1 cellular context compared by ENCODE assay signal in the genomic region with DNA sequence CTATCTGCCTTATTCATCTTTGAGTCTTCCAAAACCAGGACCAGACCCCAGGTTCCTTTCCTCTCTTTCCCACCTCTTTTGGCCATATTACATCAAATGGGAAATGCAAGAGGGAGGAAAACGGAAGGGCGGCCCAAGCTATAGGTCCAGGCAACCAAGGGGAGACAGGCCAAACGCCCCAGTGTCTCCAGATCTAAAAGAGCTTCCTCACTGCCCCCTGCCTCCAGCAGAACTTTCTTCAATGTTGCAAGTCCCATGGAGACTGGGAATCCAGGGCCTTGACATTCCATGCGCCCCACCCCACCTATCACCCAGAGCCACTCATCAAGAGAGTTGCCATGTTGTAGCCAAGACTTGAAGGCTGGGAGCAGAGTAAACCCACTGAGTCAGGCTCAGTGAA.
TF ChIP-seq lines count a peak whose summit lies in the region.

No MANE protein-coding gene starts in this region.

TF ChIP-seq in IMR-90, 13 proteins besides CTCF, POLR2A, EP300 and RAD21:
- TF ChIP-seq FOS (IDR thresholded peaks at IDR 0.05; ENCODE audit: low read depth, low read length) (no peak), MAZ (IDR thresholded peaks at IDR 0.05; ENCODE audit: borderline replicate concordance, low read depth, low read length) (no peak), BHLHE40 (IDR thresholded peaks at IDR 0.05; ENCODE audit: low read depth, low read length) (no peak), SMC3 (IDR thresholded peaks at IDR 0.05; ENCODE audit: low read depth, low read length) (no peak), RFX5 (IDR thresholded peaks at IDR 0.05; ENCODE audit: low read depth, low read length) (no peak), RCOR1 (IDR thresholded peaks at IDR 0.05; ENCODE audit: insufficient replicate concordance, low read length) (no peak), CEBPB (IDR thresholded peaks at IDR 0.05; ENCODE audit: low read depth, low read length) (no peak), CHD1 (IDR thresholded peaks at IDR 0.05; ENCODE audit: low read depth, low read length) (no peak), NFE2L2 (IDR thresholded peaks at IDR 0.05; ENCODE audit: low read depth, low read length) (no peak), MXI1 (IDR thresholded peaks at IDR 0.05; ENCODE audit: borderline replicate concordance, low read depth, low read length) (no peak), MAFK (IDR thresholded peaks at IDR 0.05; ENCODE audit: low read depth, low read length) (no peak)
- TF ChIP-seq, protein P1, sequence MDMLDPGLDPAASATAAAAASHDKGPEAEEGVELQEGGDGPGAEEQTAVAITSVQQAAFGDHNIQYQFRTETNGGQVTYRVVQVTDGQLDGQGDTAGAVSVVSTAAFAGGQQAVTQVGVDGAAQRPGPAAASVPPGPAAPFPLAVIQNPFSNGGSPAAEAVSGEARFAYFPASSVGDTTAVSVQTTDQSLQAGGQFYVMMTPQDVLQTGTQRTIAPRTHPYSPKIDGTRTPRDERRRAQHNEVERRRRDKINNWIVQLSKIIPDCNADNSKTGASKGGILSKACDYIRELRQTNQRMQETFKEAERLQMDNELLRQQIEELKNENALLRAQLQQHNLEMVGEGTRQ (IDR thresholded peaks at IDR 0.05; ENCODE audit: low read depth, low read length), result no peak
- TF ChIP-seq, protein P2, sequence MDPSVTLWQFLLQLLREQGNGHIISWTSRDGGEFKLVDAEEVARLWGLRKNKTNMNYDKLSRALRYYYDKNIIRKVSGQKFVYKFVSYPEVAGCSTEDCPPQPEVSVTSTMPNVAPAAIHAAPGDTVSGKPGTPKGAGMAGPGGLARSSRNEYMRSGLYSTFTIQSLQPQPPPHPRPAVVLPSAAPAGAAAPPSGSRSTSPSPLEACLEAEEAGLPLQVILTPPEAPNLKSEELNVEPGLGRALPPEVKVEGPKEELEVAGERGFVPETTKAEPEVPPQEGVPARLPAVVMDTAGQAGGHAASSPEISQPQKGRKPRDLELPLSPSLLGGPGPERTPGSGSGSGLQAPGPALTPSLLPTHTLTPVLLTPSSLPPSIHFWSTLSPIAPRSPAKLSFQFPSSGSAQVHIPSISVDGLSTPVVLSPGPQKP (IDR thresholded peaks at IDR 0.05; ENCODE audit: borderline replicate concordance, low read depth, low read length), result no peak
